Comparison of ENCODE assay signal across 20 cellular contexts in the genomic region with DNA sequence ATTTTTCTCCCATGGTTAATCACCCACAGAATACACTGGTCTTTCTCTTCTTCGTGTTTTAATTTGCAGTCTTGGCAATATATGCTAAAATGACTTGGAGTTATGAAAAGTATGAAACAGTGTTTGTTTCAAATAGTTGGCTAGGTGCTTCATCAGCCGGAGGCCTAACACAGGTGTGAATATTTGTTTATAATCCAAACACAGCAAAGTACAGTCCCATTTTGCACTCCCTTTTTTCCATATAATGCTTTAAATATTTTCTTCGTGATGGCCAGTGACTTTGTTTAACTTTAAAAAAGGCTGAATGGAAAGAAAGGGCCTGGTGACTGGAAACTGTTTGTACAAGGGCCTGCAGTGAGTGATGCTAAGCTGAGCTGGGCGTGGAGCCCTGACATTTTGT.
"Had no signal": no experiment of that assay in that cellular context is flagged by ENCODE, and none has a peak within 500 bp of the region (broad histone marks: within the 10 kb centered on the region; RNA-seq: fewer than 3 reads in every experiment).

No MANE protein-coding gene starts in this region.

- FAIRE-seq: RCC 7860 had no signal

- H3K4me3 ChIP-seq: MG63, SJSA1, SK-N-MC had no signal

- H3K27me3 ChIP-seq: MG63, SJSA1 had no signal

- DNase-seq: Karpas-422, KG1, MG63, NCI-H1092, NCI-H1105 treated with DMSO at 0.1 percent for 48 hours, NCI-H1417 treated with DMSO at 0.1 percent for 48 hours, NCI-H146, NCI-H1694 treated with DMSO at 0.1 percent for 48 hours, NCI-H1930, NCI-H2081, NCI-H2107, NCI-H2227 treated with DMSO at 0.1 percent for 48 hours, NCI-H524, NCI-H774, Right ventricle myocardium superior, RPMI8226, SIG-M5 had no signal

- H3K9me3 ChIP-seq: MG63, SJSA1 had no signal

- H3K36me3 ChIP-seq: MG63, SJSA1 had no signal

- H3K27ac ChIP-seq: SJSA1, SK-N-MC had no signal
